ENCODE assay signal across 19 cellular contexts in genomic region chr2:109372614-109373013, GRCh38.
"Had no signal": no experiment of that assay in that cellular context is flagged by ENCODE, and none has a peak within 500 bp of the region (broad histone marks: within the 10 kb centered on the region; RNA-seq: fewer than 3 reads in every experiment).

No MANE protein-coding gene starts in this region.

- H3K9me3 ChIP-seq: ascending aorta, esophagus muscularis mucosa, gastroesophageal sphincter, heart left ventricle, neutrophil, transverse colon had no signal

- H3K4me1 ChIP-seq: parathyroid adenoma had no signal

- DNase-seq: activated CD4-positive, alpha-beta memory T cell treated with anti-CD3 and anti-CD28 coated beads for 36 hours; activated CD4-positive, alpha-beta T cell treated with anti-CD3 and anti-CD28 coated beads for 36 hours; activated T-cell treated with anti-CD3 and anti-CD28 coated beads, Interleukin-2, amount 50 U/mL, for 1 hour; effector CD4-positive, alpha-beta T cell; kidney glomerular epithelial cell; mesenchymal stem cell; natural killer cell; stimulated activated naive CD4-positive, alpha-beta T cell; transverse colon had no signal

- H3K9ac ChIP-seq: parathyroid adenoma had no signal

- H3K4me1 Mint-ChIP-seq: activated CD4-positive, alpha-beta T cell treated with anti-CD3 and anti-CD28 coated beads for 36 hours; activated CD8-positive, alpha-beta memory T cell treated with anti-CD3 and anti-CD28 coated beads, Interleukin-2, amount 10 ng/mL, durations not matched to agents 7 days and 5 days; activated naive CD4-positive, alpha-beta T cell treated with anti-CD3 and anti-CD28 coated beads, Interleukin-2, amount 50 U/mL, for 24 hours; activated T-helper 17 cell treated with anti-CD3 and anti-CD28 coated beads, Interleukin-2, amount 50 U/mL, for 72 hours; central memory CD8-positive, alpha-beta T cell; natural killer cell had no signal

- H3K27me3 ChIP-seq: ascending aorta, esophagus muscularis mucosa, gastroesophageal sphincter, heart left ventricle, neutrophil, transverse colon had no signal

- H3K36me3 Mint-ChIP-seq: activated CD4-positive, alpha-beta memory T cell treated with anti-CD3 and anti-CD28 coated beads for 36 hours; activated CD8-positive, alpha-beta memory T cell treated with anti-CD3 and anti-CD28 coated beads, Interleukin-2, amount 10 ng/mL, durations not matched to agents 7 days and 5 days; activated naive CD4-positive, alpha-beta T cell treated with anti-CD3 and anti-CD28 coated beads, Interleukin-2, amount 50 U/mL, for 24 hours; natural killer cell had no signal

- H3K4me3 Mint-ChIP-seq: activated CD4-positive, alpha-beta memory T cell treated with anti-CD3 and anti-CD28 coated beads for 36 hours; activated CD4-positive, alpha-beta T cell treated with anti-CD3 and anti-CD28 coated beads for 36 hours; activated CD8-positive, alpha-beta memory T cell treated with anti-CD3 and anti-CD28 coated beads, Interleukin-2, amount 10 ng/mL, durations not matched to agents 7 days and 5 days; activated naive CD4-positive, alpha-beta T cell treated with anti-CD3 and anti-CD28 coated beads, Interleukin-2, amount 50 U/mL, for 24 hours; activated T-helper 17 cell treated with anti-CD3 and anti-CD28 coated beads, Interleukin-2, amount 50 U/mL, for 72 hours; central memory CD8-positive, alpha-beta T cell; natural killer cell had no signal

- H3K27me3 Mint-ChIP-seq: activated CD4-positive, alpha-beta T cell treated with anti-CD3 and anti-CD28 coated beads for 36 hours; activated naive CD4-positive, alpha-beta T cell treated with anti-CD3 and anti-CD28 coated beads, Interleukin-2, amount 50 U/mL, for 24 hours had no signal

- H3K27ac Mint-ChIP-seq: activated CD4-positive, alpha-beta memory T cell treated with anti-CD3 and anti-CD28 coated beads for 36 hours; activated CD4-positive, alpha-beta T cell treated with anti-CD3 and anti-CD28 coated beads for 36 hours; activated CD8-positive, alpha-beta memory T cell treated with anti-CD3 and anti-CD28 coated beads, Interleukin-2, amount 10 ng/mL, durations not matched to agents 7 days and 5 days; activated naive CD4-positive, alpha-beta T cell treated with anti-CD3 and anti-CD28 coated beads, Interleukin-2, amount 50 U/mL, for 24 hours; activated T-helper 17 cell treated with anti-CD3 and anti-CD28 coated beads, Interleukin-2, amount 50 U/mL, for 72 hours; natural killer cell had no signal

- H3K79me2 ChIP-seq: parathyroid adenoma had no signal

- H3K4me3 ChIP-seq: ascending aorta, esophagus muscularis mucosa, gastroesophageal sphincter, heart left ventricle, transverse colon had no signal

- H2AFZ ChIP-seq: parathyroid adenoma had no signal

- H3K9me3 Mint-ChIP-seq: activated CD4-positive, alpha-beta memory T cell treated with anti-CD3 and anti-CD28 coated beads for 36 hours; activated naive CD4-positive, alpha-beta T cell treated with anti-CD3 and anti-CD28 coated beads, Interleukin-2, amount 50 U/mL, for 24 hours; activated T-helper 17 cell treated with anti-CD3 and anti-CD28 coated beads, Interleukin-2, amount 50 U/mL, for 72 hours; central memory CD8-positive, alpha-beta T cell; natural killer cell had no signal

- ATAC-seq: activated CD4-positive, alpha-beta T cell treated with anti-CD3 and anti-CD28 coated beads for 36 hours; activated CD8-positive, alpha-beta memory T cell treated with anti-CD3 and anti-CD28 coated beads, Interleukin-2, amount 10 ng/mL, durations not matched to agents 7 days and 5 days; activated T-helper 17 cell treated with anti-CD3 and anti-CD28 coated beads, Interleukin-2, amount 50 U/mL, for 72 hours; gastroesophageal sphincter; heart left ventricle; natural killer cell had no signal

- H3K27ac ChIP-seq: ascending aorta, esophagus muscularis mucosa, gastroesophageal sphincter, heart left ventricle, neutrophil, parathyroid adenoma, transverse colon had no signal

- H3K36me3 ChIP-seq: transverse colon had no signal
